Comparison of ENCODE assay signal across 8 cellular contexts in genomic region chr10:91220194-91220953, GRCh38. TPM values are rescaled to one million over a fixed set of nuclear protein-coding genes. Genes with fewer than 3 reads are reported as not detected.
DNase-seq lines count a peak whose midpoint lies in the region; ATAC-seq and TF ChIP-seq lines count a peak whose summit lies in the region.

TSS of gene PCGF5 (plus strand) at chr10:91220663. CDS start at chr10:91222872, 2,209 bp downstream.

- H3K4me1 Mint-ChIP-seq in activated naive CD4-positive, alpha-beta T cell treated with anti-CD3 and anti-CD28 coated beads, Interleukin-2, amount 50 U/mL, for 24 hours: peaks cover 57% of the 10 kb centered on the region

- no peaks in the 10 kb centered on the region for H3K27me3 Mint-ChIP-seq in activated naive CD4-positive, alpha-beta T cell treated with anti-CD3 and anti-CD28 coated beads, Interleukin-2, amount 50 U/mL, for 24 hours

- in situ Hi-C loops in HAP-1 (cut with MboI; ENCODE audit: low sequenced_read_pairs): no loop called here

- peaks cover 5% of the 10 kb centered on the region; the same call in 1 of the 2 replicates for H3K4me1 ChIP-seq in HAP-1

- H3K9me3 ChIP-seq in HAP-1: no peaks in the 10 kb centered on the region

- peak; percentile 82 to 91 for DNase-seq in HAP-1 (ENCODE audit: low spot score in 2 of 2)
- DNase-seq in M059J (ENCODE audit: low read depth): peak; percentile 86
- peak; percentile 91 for DNase-seq in globus pallidus (ENCODE audit: low spot score)
- peak; percentile 61 for DNase-seq in omental fat pad (ENCODE audit: low spot score)

- H3K4me3 ChIP-seq in GM08714 (ENCODE audit: low read length): peak within 1 kb of the TSS; percentile 99
- peak within 1 kb of the TSS; percentile 76 for H3K4me3 ChIP-seq in HAP-1

- H3K27ac ChIP-seq in temporal lobe (ENCODE audit: low read depth, low read length): peak within 1 kb of the TSS; percentile 87

- peak within 1 kb of the TSS; percentile 93 for H3K4me3 Mint-ChIP-seq in activated naive CD4-positive, alpha-beta T cell treated with anti-CD3 and anti-CD28 coated beads, Interleukin-2, amount 50 U/mL, for 24 hours

- no peaks in the 10 kb centered on the region for H3K9me3 Mint-ChIP-seq in activated naive CD4-positive, alpha-beta T cell treated with anti-CD3 and anti-CD28 coated beads, Interleukin-2, amount 50 U/mL, for 24 hours

- H3K27me3 ChIP-seq in HAP-1 (ENCODE audit: low read depth): no peaks in the 10 kb centered on the region

- ATAC-seq in SK-N-SH treated with all-trans-retinoic acid at 6 μM for 48 hours (peak; percentile 100), omental fat pad (ENCODE audit: low FRiP score) (peak; percentile 100)

- H3K36me3 ChIP-seq in HAP-1 (replicated peaks): peaks cover 5% of the 10 kb centered on the region

- no peak for TF ChIP-seq CTCF in omental fat pad (IDR thresholded peaks at IDR 0.05)

- H3K36me3 Mint-ChIP-seq in activated naive CD4-positive, alpha-beta T cell treated with anti-CD3 and anti-CD28 coated beads, Interleukin-2, amount 50 U/mL, for 24 hours: peaks cover 6% of the 10 kb centered on the region

- peak within 1 kb of the TSS; percentile 77 for H3K27ac Mint-ChIP-seq in activated naive CD4-positive, alpha-beta T cell treated with anti-CD3 and anti-CD28 coated beads, Interleukin-2, amount 50 U/mL, for 24 hours

TF ChIP-seq in SK-N-SH treated with all-trans-retinoic acid at 6 μM for 48 hours, 23 proteins besides CTCF, POLR2A, EP300 and RAD21:
- TF ChIP-seq ZNF70 (CRISPR knock-in tag; IDR thresholded peaks at IDR 0.05) (no peak), TSHZ2 (CRISPR knock-in tag; IDR thresholded peaks at IDR 0.05) (0 out of 2 replicates have a peak, but pooled peaks have one; percentile 18)
TF ChIP-seq in SK-N-SH treated with all-trans-retinoic acid at 6 μM for 48 hours: peak in this region for 1.

RNA-seq across cellular contexts. Expression of gene PCGF5, which starts in this region (rescaled TPM):
- 32.1 and 32.7 TPM in 2 replicates for total RNA-seq in M059J (2014; rRNA removed; shearing (Covaris generic))
- total RNA-seq in omental fat pad: 10 to 100 TPM; 31.9 to 55.4 (median 42.5) TPM
- total RNA-seq in temporal lobe: 17.7 TPM

Comparison
In these comparisons a context has a peak if more than half of its experiments do, and no peak if none do; other contexts are left out.
1. Peak in every context shown above with its lines: DNase-seq, ATAC-seq, H3K4me3 ChIP-seq and H3K27ac ChIP-seq.